20 cellular contexts compared by ENCODE assay signal in genomic region chr1:117942293-117942692, GRCh38. TPM values are rescaled to one million over a fixed set of nuclear protein-coding genes. Genes with fewer than 3 reads are reported as not detected.
DNase-seq lines count a peak whose midpoint lies in the region; ATAC-seq and TF ChIP-seq lines count a peak whose summit lies in the region.
"Had no signal": no experiment of that assay in that cellular context is flagged by ENCODE, and none has a peak within 500 bp of the region (broad histone marks: within the 10 kb centered on the region; RNA-seq: fewer than 3 reads in every experiment).

No MANE protein-coding gene starts in this region.

- 0 out of 2 replicates have a peak, but pooled peaks cover 8% of the 10 kb centered on the region for H3F3A ChIP-seq in GM23248 (ENCODE audit: insufficient read depth)

- no peaks in the 10 kb centered on the region for H3K79me2 ChIP-seq in GM23248 (ENCODE audit: insufficient read depth)
- no peaks in the 10 kb centered on the region for H3K79me2 ChIP-seq in fibroblast of lung (ENCODE audit: control insufficient read depth, insufficient read depth, low read length)

- no peak overlapping the region for H3K4me3 Mint-ChIP-seq in activated T-helper 17 cell treated with anti-CD3 and anti-CD28 coated beads, Interleukin-2, amount 50 U/mL, for 72 hours
- no peak overlapping the region for H3K4me3 Mint-ChIP-seq in natural killer cell
- H3K4me3 Mint-ChIP-seq: CD14-positive monocyte; CD4-positive, alpha-beta memory T cell had no signal

- H4K91ac ChIP-seq in mesenchymal stem cell (ENCODE audit: low read length): no peak overlapping the region

- no peak for TF ChIP-seq CTCF in fibroblast of lung (conservative IDR thresholded peaks at IDR 0.05 in 1 of 2, IDR thresholded peaks at IDR 0.05 in 1 of 2; ENCODE audit: low read depth in 1 of 2, low read length in 2 of 2)
- TF ChIP-seq CTCF in spleen (IDR thresholded peaks at IDR 0.05 in 8 of 11, conservative IDR thresholded peaks at IDR 0.05 in 3 of 11): no peak
- TF ChIP-seq CTCF in natural killer cell (IDR thresholded peaks at IDR 0.05): no peak

- no peak overlapping the region for H3K18ac ChIP-seq in mesenchymal stem cell (ENCODE audit: low read depth in 1 of 2, low read length in 2 of 2)

- H3K36me3 Mint-ChIP-seq in activated T-helper 17 cell treated with anti-CD3 and anti-CD28 coated beads, Interleukin-2, amount 50 U/mL, for 72 hours (ENCODE audit: low read depth): peaks cover 100% of the 10 kb centered on the region
- H3K36me3 Mint-ChIP-seq in natural killer cell: peaks cover 53% of the 10 kb centered on the region

- 93 to 97% methylated on average over 2 of the region's 2 CpGs for WGBS in GM23248 (ENCODE audit: low coverage in 1 of 2, low lambda C conversion rate in 2 of 2, missing lambda C conversion rate in 2 of 2), 2 experiments
- 83% methylated on average over 1 of the region's 2 CpGs for WGBS in mesenchymal stem cell
- WGBS in spleen, 5 donors: 92 to 99% (median 96%) methylated on average over 2 of the region's 2 CpGs

- H2BK12ac ChIP-seq in mesenchymal stem cell (ENCODE audit: low read length in 2 of 2): no peak overlapping the region

- H3K9me3 Mint-ChIP-seq in activated T-helper 17 cell treated with anti-CD3 and anti-CD28 coated beads, Interleukin-2, amount 50 U/mL, for 72 hours: no peaks in the 10 kb centered on the region
- H3K9me3 Mint-ChIP-seq in natural killer cell: no peaks in the 10 kb centered on the region
- H3K9me3 Mint-ChIP-seq: CD14-positive monocyte; CD4-positive, alpha-beta memory T cell had no signal

- H3K27me3 Mint-ChIP-seq in activated T-helper 17 cell treated with anti-CD3 and anti-CD28 coated beads, Interleukin-2, amount 50 U/mL, for 72 hours: no peaks in the 10 kb centered on the region
- H3K27me3 Mint-ChIP-seq in natural killer cell (ENCODE audit: low read depth in 2 of 2): no peaks in the 10 kb centered on the region
- H3K27me3 Mint-ChIP-seq: CD4-positive, alpha-beta memory T cell had no signal

- no peak overlapping the region for H3K9ac ChIP-seq in GM23248
- no peak overlapping the region for H3K9ac ChIP-seq in fibroblast of lung (ENCODE audit: insufficient read depth, low read length)
- H3K9ac ChIP-seq in mesenchymal stem cell (ENCODE audit: low read length): peak overlapping the region; percentile 21
- H3K9ac ChIP-seq: BLaER1, KMS-11 had no signal

- H3K27me3 ChIP-seq in GM23248 (replicated peaks; ENCODE audit: insufficient read depth): no peaks in the 10 kb centered on the region
- no peaks in the 10 kb centered on the region for H3K27me3 ChIP-seq in fibroblast of lung (ENCODE audit: control insufficient read depth, insufficient read depth, low read length)
- H3K27me3 ChIP-seq in mesenchymal stem cell (ENCODE audit: control insufficient read depth in 1 of 2, insufficient read depth in 1 of 2, low read length in 2 of 2): no peaks in the 10 kb centered on the region
- no peaks in the 10 kb centered on the region for H3K27me3 ChIP-seq in spleen (replicated peaks in 1 of 7)
- H3K27me3 ChIP-seq: BLaER1 had no signal

- TF ChIP-seq POLR2A in spleen (IDR thresholded peaks at IDR 0.05): no peak

- peaks cover 4% of the 10 kb centered on the region for H3K79me1 ChIP-seq in mesenchymal stem cell (replicated peaks; ENCODE audit: low read length, poor library complexity, severe bottlenecking)

- H2AFZ ChIP-seq in GM23248: no peak overlapping the region
- no peak overlapping the region for H2AFZ ChIP-seq in fibroblast of lung (ENCODE audit: low read length)
- H2AFZ ChIP-seq in mesenchymal stem cell (ENCODE audit: low read depth, low read length): no peak overlapping the region

- no peaks in the 10 kb centered on the region for H4K20me1 ChIP-seq in GM23248 (ENCODE audit: insufficient read depth)
- H4K20me1 ChIP-seq in fibroblast of lung (ENCODE audit: control insufficient read depth, extremely low read depth, insufficient read depth, low read length): no peaks in the 10 kb centered on the region

- H2AK5ac ChIP-seq in mesenchymal stem cell (ENCODE audit: low read length, severe bottlenecking): no peak overlapping the region

- ATAC-seq in GM19351 (IDR thresholded peaks at IDR 0.05; ENCODE audit: unreplicated experiment) (no peak), natural killer cell (no peak)
- ATAC-seq in activated T-helper 17 cell treated with anti-CD3 and anti-CD28 coated beads, Interleukin-2, amount 50 U/mL, for 72 hours (replicated peaks): no peak
- ATAC-seq: GM12878, HepG2 had no signal

- H3K9me2 ChIP-seq in GM23248 (ENCODE audit: insufficient read depth): no peaks in the 10 kb centered on the region

- DNase-seq in AG08396 (ENCODE audit: low spot score) (peak; percentile 5), GM23248 (peak; percentile 57), fibroblast of lung (ENCODE audit: low read depth in 2 of 2) (peak; percentile 8 to 40), mesenchymal stem cell (no peak), spleen (no peak), natural killer cell (no peak)
- DNase-seq: 8988T; Calu3; CD4-positive, alpha-beta memory T cell; DMS79 treated with DMSO at 0.1 percent for 48 hours; GF-D8; GOT3; H7 had no signal

- H4K8ac ChIP-seq in mesenchymal stem cell (ENCODE audit: low read length): no peak overlapping the region

- no peak overlapping the region for H3K27ac Mint-ChIP-seq in activated T-helper 17 cell treated with anti-CD3 and anti-CD28 coated beads, Interleukin-2, amount 50 U/mL, for 72 hours
- no peak overlapping the region for H3K27ac Mint-ChIP-seq in natural killer cell
- H3K27ac Mint-ChIP-seq: CD14-positive monocyte had no signal

- peak overlapping the region; percentile 10 for H3K27ac ChIP-seq in GM23248
- no peak overlapping the region for H3K27ac ChIP-seq in fibroblast of lung (ENCODE audit: insufficient read depth, low read length)
- H3K27ac ChIP-seq in mesenchymal stem cell (ENCODE audit: low read length, poor library complexity, severe bottlenecking): no peak overlapping the region
- no peak overlapping the region for H3K27ac ChIP-seq in spleen
- H3K27ac ChIP-seq: BLaER1, KMS-11 had no signal

- H2BK5ac ChIP-seq in mesenchymal stem cell (ENCODE audit: low read depth, low read length, poor library complexity, severe bottlenecking): no peak overlapping the region

- H3K4me1 ChIP-seq in GM23248 (ENCODE audit: insufficient read depth): 0 out of 2 replicates have a peak, but pooled peaks cover 6% of the 10 kb centered on the region
- no peaks in the 10 kb centered on the region for H3K4me1 ChIP-seq in fibroblast of lung (ENCODE audit: control insufficient read depth, extremely low read depth, insufficient read depth, low read length)
- H3K4me1 ChIP-seq in mesenchymal stem cell (ENCODE audit: control insufficient read depth, insufficient read depth, low read depth, low read length): no peaks in the 10 kb centered on the region
- no peaks in the 10 kb centered on the region for H3K4me1 ChIP-seq in spleen
- H3K4me1 ChIP-seq: BLaER1 had no signal

- H3K23ac ChIP-seq in mesenchymal stem cell (ENCODE audit: low read length in 2 of 2): no peak overlapping the region

- H3K4me2 ChIP-seq in GM23248 (ENCODE audit: unreplicated experiment) (no peak overlapping the region), fibroblast of lung (ENCODE audit: extremely low read depth, insufficient read depth, low read length) (no peak overlapping the region), mesenchymal stem cell (ENCODE audit: low read length, poor library complexity, severe bottlenecking) (no peak overlapping the region)
- H3K4me2 ChIP-seq: BLaER1, KMS-11 had no signal

- in situ Hi-C loops in GM23248 (cut with MboI): no loop called here

- intact Hi-C loops in spleen (cut with DNase I; ENCODE audit: low total_unique reads) (no loop called here), natural killer cell (cut with micrococcal nuclease) (no loop called here)

- no peak overlapping the region for H3K4ac ChIP-seq in mesenchymal stem cell (ENCODE audit: low read depth in 1 of 2, low read length in 2 of 2)

- H2BK120ac ChIP-seq in mesenchymal stem cell (ENCODE audit: low read depth, low read length): no peak overlapping the region

- peaks cover 64% of the 10 kb centered on the region for H3K36me3 ChIP-seq in GM23248 (ENCODE audit: low read depth)
- H3K36me3 ChIP-seq in fibroblast of lung (ENCODE audit: control insufficient read depth, insufficient read depth, low read length): peaks cover 15% of the 10 kb centered on the region
- H3K36me3 ChIP-seq in mesenchymal stem cell (ENCODE audit: control insufficient read depth in 1 of 2, insufficient read depth in 2 of 2, low read depth in 1 of 2, low read length in 2 of 2): peaks cover 11 to 97% of the 10 kb centered on the region in 2 experiments
- peaks cover 2 to 100% (median 95%) of the 10 kb centered on the region in 6 donors for H3K36me3 ChIP-seq in spleen

- H3K9me3 ChIP-seq in GM23248 (ENCODE audit: low read depth): no peaks in the 10 kb centered on the region
- H3K9me3 ChIP-seq in fibroblast of lung (ENCODE audit: control insufficient read depth, insufficient read depth, low read depth, low read length): no peaks in the 10 kb centered on the region
- no peaks in the 10 kb centered on the region for H3K9me3 ChIP-seq in mesenchymal stem cell (ENCODE audit: control insufficient read depth, low read length)
- no peaks in the 10 kb centered on the region for H3K9me3 ChIP-seq in spleen
- H3K9me3 ChIP-seq: BLaER1 had no signal

- H3K4me3 ChIP-seq in GM23248 (no peak overlapping the region), fibroblast of lung (replicated peaks in 1 of 4; ENCODE audit: control extremely low read depth in 1 of 4, insufficient read depth in 1 of 4, low read depth in 3 of 4, low read length in 4 of 4) (no peak overlapping the region), mesenchymal stem cell (ENCODE audit: insufficient read depth in 1 of 2, low read depth in 1 of 2, low read length in 2 of 2) (no peak overlapping the region), spleen (no peak overlapping the region)
- H3K4me3 ChIP-seq: BLaER1, GM12878 had no signal

- no peak overlapping the region for H2BK15ac ChIP-seq in mesenchymal stem cell (ENCODE audit: low read depth, poor library complexity, severe bottlenecking)

- no peak overlapping the region for H3K14ac ChIP-seq in mesenchymal stem cell (ENCODE audit: low read length in 2 of 2)

- H3K4me1 Mint-ChIP-seq in activated T-helper 17 cell treated with anti-CD3 and anti-CD28 coated beads, Interleukin-2, amount 50 U/mL, for 72 hours: peaks cover 5% of the 10 kb centered on the region
- H3K4me1 Mint-ChIP-seq in natural killer cell: no peaks in the 10 kb centered on the region
- H3K4me1 Mint-ChIP-seq: CD14-positive monocyte had no signal

RNA-seq across cellular contexts. Expression of gene WDR3, which starts 12.8 kb away (rescaled TPM):
- 20.5 and 32.2 TPM in 2 replicates for total RNA-seq in GM23248 (2014; rRNA removed; shearing (Covaris generic))
- polyA plus RNA-seq in GM23248 (2016; fragmentation: Nextera tagmentation; extraction: Ambion mirVana): 28.7 and 31.4 TPM in 2 replicates
- total RNA-seq in fibroblast of lung: 15.7 TPM in 2 replicates
- polyA plus RNA-seq in fibroblast of lung: 17.4 and 43.2 TPM in 2 replicates
- polyA plus RNA-seq in fibroblast of lung (2012): 9.6 and 24.1 TPM in 2 replicates
- polyA minus RNA-seq in fibroblast of lung (ENCODE audit: low replicate concordance): 3.8 and 25.2 TPM in 2 replicates
- 8.0 TPM for polyA plus RNA-seq in mesenchymal stem cell (2013, experiment 1 of 2)
- 6.6 TPM for polyA plus RNA-seq in mesenchymal stem cell (2013, experiment 2 of 2)
- total RNA-seq in spleen: 10 to 100 TPM in 5 of 7 donors, 1 to 10 TPM in 2; 9.7 to 25.2 (median 17.9) TPM
- polyA plus RNA-seq in spleen: 1 to 10 TPM; 2.6 to 4.9 (median 4.0) TPM
- total RNA-seq in activated T-helper 17 cell treated with anti-CD3 and anti-CD28 coated beads, Interleukin-2, amount 50 U/mL, for 72 hours: 10 to 100 TPM; 33.8 to 57.1 TPM
- 10 to 100 TPM in 1 of 3 donors, 1 to 10 TPM in 2; 7.2 to 13.0 (median 8.3) TPM for total RNA-seq in natural killer cell

RNA-seq across cellular contexts. Expression of gene GDAP2, which starts 12.9 kb away (rescaled TPM):
- total RNA-seq in GM23248 (2014; rRNA removed; shearing (Covaris generic)): 17.9 and 22.6 TPM in 2 replicates
- polyA plus RNA-seq in GM23248 (2016; fragmentation: Nextera tagmentation; extraction: Ambion mirVana): 19.1 and 19.6 TPM in 2 replicates
- 21.3 and 29.7 TPM in 2 replicates for total RNA-seq in fibroblast of lung
- polyA plus RNA-seq in fibroblast of lung: 14.5 and 16.2 TPM in 2 replicates
- polyA plus RNA-seq in fibroblast of lung (2012): 6.4 and 9.2 TPM in 2 replicates
- polyA minus RNA-seq in fibroblast of lung (ENCODE audit: low replicate concordance): 5.5 and 6.2 TPM in 2 replicates
- polyA plus RNA-seq in mesenchymal stem cell (2013, experiment 1 of 2): 8.9 TPM
- polyA plus RNA-seq in mesenchymal stem cell (2013, experiment 2 of 2): 9.1 TPM
- 10 to 100 TPM; 29.6 to 44.6 (median 34.4) TPM for total RNA-seq in spleen
- 1 to 10 TPM; 3.0 to 3.9 (median 3.4) TPM for polyA plus RNA-seq in spleen
- total RNA-seq in activated T-helper 17 cell treated with anti-CD3 and anti-CD28 coated beads, Interleukin-2, amount 50 U/mL, for 72 hours: 10 to 100 TPM; 15.5 to 23.9 TPM
- 10 to 100 TPM; 25.4 to 34.7 (median 27.7) TPM for total RNA-seq in natural killer cell

Comparison
In these comparisons a context has a peak if more than half of its experiments do, and no peak if none do; other contexts are left out.
1. DNase-seq: peak in AG08396 (single experiment), GM23248 (single experiment) and fibroblast of lung (2 of 2); none in mesenchymal stem cell (single experiment), spleen (single experiment) and natural killer cell (single experiment).